In genomic region chr3:14641346-14641745, GRCh38 we compare ENCODE assay signal across 3 cellular contexts.
"Had no signal": no experiment of that assay in that cellular context is flagged by ENCODE, and none has a peak within 500 bp of the region (broad histone marks: within the 10 kb centered on the region; RNA-seq: fewer than 3 reads in every experiment).

No MANE protein-coding gene starts in this region.

- ATAC-seq: GM12878 had no signal

- H3K4me3 ChIP-seq: GM12878 had no signal

- DNase-seq: GDM1, GF-D8 had no signal
